Comparison of ENCODE assay signal across 35 cellular contexts in the genomic region with DNA sequence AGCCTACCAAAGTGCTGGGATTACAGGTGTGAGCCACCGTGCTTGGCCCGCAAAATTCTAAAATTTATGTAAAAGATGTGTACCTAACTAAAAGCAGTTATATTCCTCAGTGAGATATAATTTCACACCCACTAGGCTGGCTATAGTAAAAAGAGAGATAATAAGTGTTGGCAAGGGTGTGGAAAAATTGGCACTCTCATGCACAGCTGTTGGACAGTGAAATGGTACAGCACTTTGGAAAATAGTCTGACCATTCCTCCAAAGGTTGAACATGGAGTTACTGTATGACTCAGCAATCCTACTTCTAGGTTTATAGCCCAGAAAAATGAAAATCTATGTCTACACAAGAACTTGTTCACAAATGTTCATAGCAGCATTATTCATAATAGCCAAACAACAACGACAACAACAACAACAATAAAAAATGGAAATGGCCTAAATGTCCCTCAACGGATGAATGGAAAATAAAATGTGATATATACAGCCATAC. TPM values are rescaled to one million over a fixed set of nuclear protein-coding genes. Genes with fewer than 3 reads are reported as not detected.
"Had no signal": no experiment of that assay in that cellular context is flagged by ENCODE, and none has a peak within 500 bp of the region (broad histone marks: within the 10 kb centered on the region; RNA-seq: fewer than 3 reads in every experiment).

No MANE protein-coding gene starts in this region.

- H3K9ac ChIP-seq: SK-N-SH had no signal

- ATAC-seq: activated CD8-positive, alpha-beta T cell treated with anti-CD3 and anti-CD28 coated beads for 36 hours; activated T-cell treated with anti-CD3 and anti-CD28 coated beads, Interleukin-2, amount 50 U/mL, for 72 hours; PC-3 had no signal

- H3K9me3 ChIP-seq: Peyer's patch, SJSA1, SK-N-SH had no signal

- H3K36me3 ChIP-seq: brain microvascular endothelial cell, Peyer's patch, SJSA1 had no signal

- H3K4me3 ChIP-seq: Peyer's patch, SJSA1 had no signal

- H3K27me3 ChIP-seq: brain microvascular endothelial cell, Peyer's patch, SJSA1 had no signal

- H3K27ac ChIP-seq: brain microvascular endothelial cell, Peyer's patch, SJSA1 had no signal

- DNase-seq: activated CD4-positive, alpha-beta T cell treated with anti-CD3 and anti-CD28 coated beads, Interleukin-2, amount 10 ng/mL, durations not matched to agents 24 days and 14 days; activated CD4-positive, alpha-beta T cell treated with anti-CD3 and anti-CD28 coated beads, Interleukin-2, amount 50 U/mL, for 4 hours; activated CD8-positive, alpha-beta T cell treated with anti-CD3 and anti-CD28 coated beads for 36 hours; activated effector memory CD4-positive, alpha-beta T cell treated with anti-CD3 and anti-CD28 coated beads, Interleukin-2, amount 50 U/mL, for 16 hours; activated naive CD4-positive, alpha-beta T cell; activated naive CD4-positive, alpha-beta T cell treated with anti-CD3 and anti-CD28 coated beads, Interleukin-2, amount 50 U/mL, for 16 hours; activated naive CD8-positive, alpha-beta T cell treated with anti-CD3 and anti-CD28 coated beads for 36 hours; activated T-cell treated with anti-CD3 and anti-CD28 coated beads, Interleukin-2, amount 50 U/mL, for 1 hour; activated T-cell treated with anti-CD3 and anti-CD28 coated beads, Interleukin-2, amount 50 U/mL, for 72 hours; amniotic stem cell; aorta; brain microvascular endothelial cell; central memory CD4-positive, alpha-beta T cell; Karpas-422; MM.1S; MV-4-11; NCI-H1092; NCI-H146; NCI-H187; NCI-H2029 treated with DMSO at 0.1 percent for 48 hours; NCI-H2107; NCI-H2171; NCI-H510A; NCI-H526; NCI-H748 treated with DMSO at 0.1 percent for 48 hours; NK-92 treated with Interleukin-12 subunit alpha and Interleukin-12 subunit beta, amount 100 ng/mL, for 24 hours; PC-3; Peyer's patch; RPMI8226; SHP77 treated with DMSO at 0.1 percent for 48 hours; SK-N-SH had no signal

- FAIRE-seq: TTC549 had no signal

- H3K4me2 ChIP-seq: SK-N-SH had no signal

RNA-seq across cellular contexts. Expression of gene C6orf15, which starts 13.9 kb away (rescaled TPM):
- total RNA-seq: activated CD4-positive, alpha-beta T cell treated with anti-CD3 and anti-CD28 coated beads, Interleukin-2, amount 10 ng/mL, durations not matched to agents 24 days and 14 days; activated CD8-positive, alpha-beta memory T cell treated with anti-CD3 and anti-CD28 coated beads for 36 hours; activated CD8-positive, alpha-beta T cell treated with anti-CD3 and anti-CD28 coated beads for 36 hours; activated naive CD8-positive, alpha-beta T cell treated with anti-CD3 and anti-CD28 coated beads for 36 hours; activated T-cell treated with anti-CD3 and anti-CD28 coated beads, Interleukin-2, amount 50 U/mL, for 72 hours; activated T-helper 17 cell treated with anti-CD3 and anti-CD28 coated beads, Interleukin-2, amount 50 U/mL, for 72 hours; aorta; PC-3; Peyer's patch; SJSA1 had no signal
- polyA plus RNA-seq: aorta, SK-N-SH had no signal

RNA-seq across cellular contexts. Expression of gene PSORS1C1, which starts 16.1 kb away (rescaled TPM):
- total RNA-seq: activated CD4-positive, alpha-beta T cell treated with anti-CD3 and anti-CD28 coated beads, Interleukin-2, amount 10 ng/mL, durations not matched to agents 24 days and 14 days; activated CD8-positive, alpha-beta memory T cell treated with anti-CD3 and anti-CD28 coated beads for 36 hours; activated CD8-positive, alpha-beta T cell treated with anti-CD3 and anti-CD28 coated beads for 36 hours; activated T-helper 17 cell treated with anti-CD3 and anti-CD28 coated beads, Interleukin-2, amount 50 U/mL, for 72 hours had no signal

RNA-seq across cellular contexts. Expression of gene CDSN, which starts 21.8 kb away (rescaled TPM):
- total RNA-seq: activated CD4-positive, alpha-beta T cell treated with anti-CD3 and anti-CD28 coated beads, Interleukin-2, amount 10 ng/mL, durations not matched to agents 24 days and 14 days; activated CD8-positive, alpha-beta memory T cell treated with anti-CD3 and anti-CD28 coated beads for 36 hours; activated CD8-positive, alpha-beta T cell treated with anti-CD3 and anti-CD28 coated beads for 36 hours; activated naive CD8-positive, alpha-beta T cell treated with anti-CD3 and anti-CD28 coated beads for 36 hours; activated T-cell treated with anti-CD3 and anti-CD28 coated beads, Interleukin-2, amount 50 U/mL, for 72 hours; activated T-helper 17 cell treated with anti-CD3 and anti-CD28 coated beads, Interleukin-2, amount 50 U/mL, for 72 hours; aorta; SJSA1 had no signal
- polyA plus RNA-seq: aorta had no signal

RNA-seq across cellular contexts. Expression of gene PSORS1C2, which starts 40.4 kb away (rescaled TPM):
- total RNA-seq: activated CD4-positive, alpha-beta T cell treated with anti-CD3 and anti-CD28 coated beads, Interleukin-2, amount 10 ng/mL, durations not matched to agents 24 days and 14 days; activated CD8-positive, alpha-beta memory T cell treated with anti-CD3 and anti-CD28 coated beads for 36 hours; activated CD8-positive, alpha-beta T cell treated with anti-CD3 and anti-CD28 coated beads for 36 hours; activated naive CD8-positive, alpha-beta T cell treated with anti-CD3 and anti-CD28 coated beads for 36 hours; activated T-cell treated with anti-CD3 and anti-CD28 coated beads, Interleukin-2, amount 50 U/mL, for 72 hours; activated T-helper 17 cell treated with anti-CD3 and anti-CD28 coated beads, Interleukin-2, amount 50 U/mL, for 72 hours; aorta; PC-3; Peyer's patch; SJSA1 had no signal
- polyA plus RNA-seq: aorta, SK-N-SH had no signal
